In the genomic region with DNA sequence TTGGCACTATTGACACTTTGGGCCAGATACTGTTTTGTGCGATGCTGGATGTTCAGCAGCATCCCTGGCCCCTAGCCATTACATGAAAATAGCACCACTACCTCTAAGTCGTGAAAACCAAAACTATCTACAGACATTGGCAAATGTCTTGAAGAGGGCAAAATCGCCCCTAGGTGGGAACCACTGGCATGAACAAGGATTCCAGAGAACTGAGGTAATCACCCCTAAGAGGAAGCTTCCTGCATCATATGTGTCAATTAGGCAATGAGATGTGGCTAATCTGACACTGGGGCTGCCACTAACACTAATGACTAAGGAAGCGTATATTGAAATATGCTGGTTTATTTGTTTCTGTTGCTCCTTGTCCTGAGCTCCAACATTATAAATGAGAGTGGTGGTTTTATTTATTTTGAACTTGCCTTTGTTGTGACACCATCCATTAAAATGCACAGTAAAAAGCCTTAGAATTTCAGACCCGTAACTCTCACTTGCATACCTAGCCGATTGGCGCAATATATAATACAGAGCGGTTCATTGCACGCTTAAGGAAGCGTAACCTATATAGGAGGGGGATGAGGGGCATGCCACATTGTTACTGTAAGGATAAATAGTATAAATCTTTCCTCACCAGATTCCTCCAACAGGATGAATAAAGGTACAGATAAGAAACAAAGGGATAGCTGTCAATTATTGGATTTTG, we compare ENCODE assay signal across 17 cellular contexts.
DNase-seq lines count a peak whose midpoint lies in the region; ATAC-seq and TF ChIP-seq lines count a peak whose summit lies in the region.
"Had no signal": no experiment of that assay in that cellular context is flagged by ENCODE, and none has a peak within 500 bp of the region (broad histone marks: within the 10 kb centered on the region; RNA-seq: fewer than 3 reads in every experiment).

No MANE protein-coding gene starts in this region.

- H3K9me3 ChIP-seq in tibial artery: no peaks in the 10 kb centered on the region
- H3K9me3 ChIP-seq: Peyer's patch, SJCRH30 had no signal

- H3K27ac ChIP-seq in tibial artery: no peak overlapping the region
- H3K27ac ChIP-seq: Peyer's patch, SJCRH30 had no signal

- no peaks in the 10 kb centered on the region for H3K36me3 ChIP-seq in tibial artery
- H3K36me3 ChIP-seq: Peyer's patch, SJCRH30 had no signal

- no peak for ATAC-seq in GM21576 (IDR thresholded peaks at IDR 0.05; ENCODE audit: unreplicated experiment)
- ATAC-seq in activated CD4-positive, CD25-positive, alpha-beta regulatory T cell treated with anti-CD3 and anti-CD28 coated beads, Interleukin-2, amount 50 U/mL, for 24 hours: no peak
- ATAC-seq in GM18867 (IDR thresholded peaks at IDR 0.05; ENCODE audit: unreplicated experiment): no peak
- ATAC-seq: T-cell had no signal

- H3K27me3 ChIP-seq in tibial artery: no peaks in the 10 kb centered on the region
- H3K27me3 ChIP-seq: Peyer's patch, SJCRH30 had no signal

- DNase-seq in DMS79 treated with DMSO at 0.1 percent for 48 hours (lab: John Stamatoyannopoulos, UW) (peak; percentile 47), NCI-H187 (lab: John Stamatoyannopoulos, UW) (peak; percentile 12 to 20), NCI-H510A treated with DMSO at 0.1 percent for 48 hours (lab: John Stamatoyannopoulos, UW) (peak; percentile 38), left kidney (ENCODE audit: low read depth, low spot score) (peak; percentile 78), tibial artery (no peak)
- DNase-seq: CD4-positive, CD25-positive, alpha-beta regulatory T cell; HFFc6; Kasumi-1; NCI-H1694; NCI-H446 treated with DMSO at 0.1 percent for 48 hours; NCI-H748 treated with DMSO at 0.1 percent for 48 hours; Peyer's patch; SJCRH30; T-cell had no signal

- H3K4me1 ChIP-seq in tibial artery: no peaks in the 10 kb centered on the region
- H3K4me1 ChIP-seq: Peyer's patch, SJCRH30 had no signal

- H3K4me3 ChIP-seq in tibial artery: no peak overlapping the region
- H3K4me3 ChIP-seq: Peyer's patch, SJCRH30 had no signal

- intact Hi-C loops in tibial artery (cut with DNase I; ENCODE audit: low total_unique reads): no loop called here

- no peak for TF ChIP-seq CTCF in tibial artery (IDR thresholded peaks at IDR 0.05)

Comparison
In these comparisons a context has a peak if more than half of its experiments do, and no peak if none do; other contexts are left out.
1. DNase-seq: peak in DMS79 treated with DMSO at 0.1 percent for 48 hours (single experiment), NCI-H187 (2 of 2), NCI-H510A treated with DMSO at 0.1 percent for 48 hours (single experiment) and left kidney (single experiment); none in tibial artery (0 of 2).